9 cellular contexts compared by ENCODE assay signal in genomic region chr3:48222616-48223513, GRCh38. TPM values are rescaled to one million over a fixed set of nuclear protein-coding genes. Genes with fewer than 3 reads are reported as not detected.
A peak's percentile ranks its signal among the peaks of the same experiment; 100 is the strongest.
DNase-seq lines count a peak whose midpoint lies in the region; ATAC-seq and TF ChIP-seq lines count a peak whose summit lies in the region.
"Had no signal": no experiment of that assay in that cellular context is flagged by ENCODE, and none has a peak within 500 bp of the region (broad histone marks: within the 10 kb centered on the region; RNA-seq: fewer than 3 reads in every experiment).

Gene CAMP (plus strand): TSS chr3:48223495. CDS start chr3:48223512, 17 bp downstream.

- H3K18ac ChIP-seq in neuronal stem cell (ENCODE audit: low read length): peak within 1 kb of the TSS; percentile 88

- no peak within 1 kb of the TSS for H3K4ac ChIP-seq in neuronal stem cell (ENCODE audit: low read length)

- H3K4me1 ChIP-seq in neuronal stem cell (ENCODE audit: control insufficient read depth in 2 of 2, insufficient read depth in 1 of 2, low read depth in 1 of 2, low read length in 2 of 2): peaks cover under 1 to 2% of the 10 kb centered on the region in 2 donors

- ATAC-seq in GM21717 (IDR thresholded peaks at IDR 0.05; ENCODE audit: unreplicated experiment) (peak; percentile 61), HG02884 (IDR thresholded peaks at IDR 0.05; ENCODE audit: unreplicated experiment) (no peak)

- WGBS in neuronal stem cell (ENCODE audit: extremely low coverage in 2 of 2, insufficient read length in 2 of 2, insufficient replicate concordance in 1 of 2), 2 donors: no CpG with 5 or more reads among the region's 11 CpGs

- no peaks in the 10 kb centered on the region for H3K79me1 ChIP-seq in neuronal stem cell (ENCODE audit: low read depth, low read length)

- H3K9ac ChIP-seq in neuronal stem cell (ENCODE audit: low read depth, low read length, poor library complexity): no peak within 1 kb of the TSS

- H4K8ac ChIP-seq in neuronal stem cell (ENCODE audit: low read depth, low read length): no peak within 1 kb of the TSS

- peak within 1 kb of the TSS; percentile 73 for H3K14ac ChIP-seq in neuronal stem cell (ENCODE audit: low read length)

- H3K23ac ChIP-seq in neuronal stem cell (ENCODE audit: low read depth, low read length, poor library complexity): no peak within 1 kb of the TSS

- TF ChIP-seq CTCF in dorsolateral prefrontal cortex (IDR thresholded peaks at IDR 0.05 in 54 of 56, conservative IDR thresholded peaks at IDR 0.05 in 2 of 56; ENCODE audit: low read depth in 1 of 56, partially characterized antibody in 56 of 56): no peak

- H2BK5ac ChIP-seq in neuronal stem cell (ENCODE audit: low read length): peak within 1 kb of the TSS; percentile 48

- peak within 1 kb of the TSS; percentile 58 for H2BK120ac ChIP-seq in neuronal stem cell (ENCODE audit: low read depth, low read length)

- H2AK5ac ChIP-seq in neuronal stem cell (ENCODE audit: low read depth, low read length): peak within 1 kb of the TSS; percentile 89

- no peaks in the 10 kb centered on the region for H3K36me3 ChIP-seq in neuronal stem cell (replicated peaks in 1 of 2; ENCODE audit: control insufficient read depth in 2 of 2, insufficient read depth in 2 of 2, low read length in 2 of 2)

- H3K4me3 ChIP-seq in dorsolateral prefrontal cortex: no peak within 1 kb of the TSS
- no peak within 1 kb of the TSS for H3K4me3 ChIP-seq in neuronal stem cell (ENCODE audit: low read length in 2 of 2)

- no peak within 1 kb of the TSS for H2AFZ ChIP-seq in neuronal stem cell (ENCODE audit: low read length)

- H4K91ac ChIP-seq in neuronal stem cell (ENCODE audit: low read depth, low read length, poor library complexity): peak within 1 kb of the TSS; percentile 75

- H3K27ac ChIP-seq in dorsolateral prefrontal cortex (peak within 1 kb of the TSS in 1 of 59 donors; percentile 23), neuronal stem cell (replicated peaks; ENCODE audit: low read length) (no peak within 1 kb of the TSS)

- H2BK12ac ChIP-seq in neuronal stem cell (ENCODE audit: low read length): peak within 1 kb of the TSS; percentile 80

- H3K9me3 ChIP-seq in neuronal stem cell (replicated peaks in 1 of 2; ENCODE audit: control insufficient read depth in 2 of 2, insufficient read depth in 1 of 2, low read depth in 1 of 2, low read length in 2 of 2): peaks cover 0 to 2% of the 10 kb centered on the region in 2 donors

- peak; percentile 47 for DNase-seq in GDM1 (lab: John Stamatoyannopoulos, UW)
- DNase-seq in NCI-H146 treated with DMSO at 0.1 percent for 48 hours (lab: John Stamatoyannopoulos, UW; ENCODE audit: unreplicated experiment): peak; percentile 24
- DNase-seq in dorsolateral prefrontal cortex: peak in 7 of 10 donors; percentile 15 to 61 (median 48)
- no peak for DNase-seq in neuronal stem cell (ENCODE audit: low spot score)
- no peak for DNase-seq in NCI-H1092 (lab: John Stamatoyannopoulos, UW)
- DNase-seq in stimulated activated CD4-positive, alpha-beta T cell treated with anti-CD3 and anti-CD28 coated beads, Interleukin-4, amount 100 ng/mL, for 4 hours: no peak

- no peak within 1 kb of the TSS for H3K4me2 ChIP-seq in neuronal stem cell (ENCODE audit: insufficient read depth, low read length, poor library complexity, severe bottlenecking)

- peak within 1 kb of the TSS; percentile 49 for H2BK15ac ChIP-seq in neuronal stem cell (ENCODE audit: low read length)

- intact Hi-C loops in dorsolateral prefrontal cortex (cut with DNase I): no loop called here

- H3K27me3 ChIP-seq in dorsolateral prefrontal cortex (no peaks in the 10 kb centered on the region), neuronal stem cell (ENCODE audit: control insufficient read depth in 3 of 3, insufficient read depth in 3 of 3, low read depth in 1 of 3, low read length in 3 of 3) (peaks cover 0 to 24% (median 0%) of the 10 kb centered on the region in 3 experiments)

RNA-seq across cellular contexts. Expression of gene CAMP, which starts in this region (rescaled TPM):
- total RNA-seq in dorsolateral prefrontal cortex: under 1 TPM in 1 of 120 experiments, not detected in 119; 0.88 TPM
- polyA plus RNA-seq in neuronal stem cell (2013, experiment 1 of 2): not detected
- polyA plus RNA-seq in neuronal stem cell (2013, experiment 2 of 2): not detected
- total RNA-seq: dermis microvascular lymphatic vessel endothelial cell had no signal

Comparison
In these comparisons a context has a peak if more than half of its experiments do, and no peak if none do; other contexts are left out.
1. Peak in DNase-seq in dorsolateral prefrontal cortex; RNA of the gene not detected or under 1 TPM.
2. DNase-seq: peak in GDM1 (single experiment) and NCI-H146 treated with DMSO at 0.1 percent for 48 hours (single experiment); none in neuronal stem cell (single experiment), NCI-H1092 (single experiment) and stimulated activated CD4-positive, alpha-beta T cell treated with anti-CD3 and anti-CD28 coated beads, Interleukin-4, amount 100 ng/mL, for 4 hours (0 of 2).